ENCODE assay signal across 22 cellular contexts in the genomic region with DNA sequence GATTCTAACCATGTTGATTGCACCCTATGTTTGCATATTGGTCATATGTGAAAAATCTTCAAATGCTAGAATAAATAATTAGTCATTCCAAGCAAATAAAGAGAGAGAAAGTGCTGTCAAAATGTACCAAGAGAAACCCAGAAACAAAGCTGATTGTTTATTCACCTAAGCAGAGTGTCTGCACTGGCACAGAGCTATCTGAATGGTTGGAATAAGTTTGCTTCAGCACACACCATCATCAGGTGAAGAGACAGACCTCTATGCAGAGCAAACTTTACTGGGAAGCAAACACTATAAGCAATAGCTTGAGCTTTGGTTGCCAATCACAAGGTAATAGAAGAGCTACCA. TPM values are rescaled to one million over a fixed set of nuclear protein-coding genes. Genes with fewer than 3 reads are reported as not detected.
DNase-seq lines count a peak whose midpoint lies in the region; ATAC-seq, FAIRE-seq and TF ChIP-seq lines count a peak whose summit lies in the region.
"Had no signal": no experiment of that assay in that cellular context is flagged by ENCODE, and none has a peak within 500 bp of the region (broad histone marks: within the 10 kb centered on the region; RNA-seq: fewer than 3 reads in every experiment).

No MANE protein-coding gene starts in this region.

- ATAC-seq in HepG2 (peak; percentile 87), GM19463 (IDR thresholded peaks at IDR 0.05; ENCODE audit: unreplicated experiment) (no peak)
- ATAC-seq: Right ventricle myocardium inferior had no signal

- intact Hi-C loops in HepG2 (cut with micrococcal nuclease; ENCODE audit: unreplicated experiment) = loop anchor here (2.0 kb wide), 1 partner anchor 157 kb away; no protein-coding TSS in a partner anchor
- intact Hi-C loops in posterior vena cava (cut with DNase I) = no loop called here

- H3K4me1 ChIP-seq in HUES48 (ENCODE audit: control insufficient read depth, insufficient read depth, low read length) (no peaks in the 10 kb centered on the region), HepG2 (ENCODE audit: insufficient read depth, low read length) (peaks cover 74% of the 10 kb centered on the region)

- DNase-seq in bronchial epithelial cell (ENCODE audit: low read depth) (peak; percentile 87), HepG2 (ENCODE audit: low spot score) (peak; percentile 75), HUDEP-2 (lab: John Stamatoyannopoulos, UW; ENCODE audit: unreplicated experiment in 76 of 76) (no peak), posterior vena cava (ENCODE audit: low spot score) (no peak), KG1 (lab: John Stamatoyannopoulos, UW) (no peak)
- DNase-seq: C1 segment of cervical spinal cord, DMS79 treated with DMSO at 0.1 percent for 48 hours, IMR-90, NCI-H1436 treated with DMSO at 0.1 percent for 48 hours, NCI-H2081 treated with DMSO at 0.1 percent for 48 hours, NCI-H2227 treated with DMSO at 0.1 percent for 48 hours, NCI-H69 had no signal

- TF ChIP-seq CTCF in 22Rv1 (IDR thresholded peaks at IDR 0.05) (no peak), bronchial epithelial cell (IDR thresholded peaks at IDR 0.05; ENCODE audit: insufficient read depth, low read length, severe bottlenecking) (no peak), HepG2 (CRISPR knock-in tag; IDR thresholded peaks at IDR 0.05) (no peak)

- FAIRE-seq in bronchial epithelial cell (lab: Jason Lieb, UNC) (no peak), HepG2 (lab: Jason Lieb, UNC) (peak; percentile 43)
- FAIRE-seq: G401.6, GM12891, GM19239, H1 had no signal

- in situ Hi-C loops in HepG2 (cut with HindIII; ENCODE audit: extremely low pct_ligation_motif_present, low pct_unique_long_range_greater_than_20kb) = no loop called here

- no peak overlapping the region for H3K9ac ChIP-seq in HUES48 (ENCODE audit: low read depth, low read length)
- H3K9ac ChIP-seq in HepG2 (ENCODE audit: insufficient read depth, low read depth, low read length) = peak overlapping the region; percentile 71

- H3K79me2 ChIP-seq in HepG2 (ENCODE audit: insufficient read depth, low read length) = no peaks in the 10 kb centered on the region

- no peaks in the 10 kb centered on the region for H4K20me1 ChIP-seq in HepG2 (ENCODE audit: insufficient read depth, low read length)

- H3K27ac ChIP-seq in 22Rv1 = peak overlapping the region; percentile 89
- peak overlapping the region; percentile 0 for H3K27ac ChIP-seq in HUES48 (ENCODE audit: low read depth, low read length)
- H3K27ac ChIP-seq in HepG2 (ENCODE audit: extremely low read length, insufficient read depth, low read length) = peak overlapping the region; percentile 93
- H3K27ac ChIP-seq: SK-N-MC had no signal

- H3K4me2 ChIP-seq in HepG2 (ENCODE audit: low read depth, low read length) = peak overlapping the region; percentile 64

- POLR2A ChIA-PET in HepG2 (lab: Yijun Ruan, JAX) = interaction anchor here (1.0 to 2.5 kb wide), 13 partner anchors 9 to 301 kb away, joined by 3 to 49 read pairs (median 4); no protein-coding TSS in a partner anchor

- no peaks in the 10 kb centered on the region for H3K36me3 ChIP-seq in HUES48 (ENCODE audit: control insufficient read depth, insufficient read depth, low read length)
- no peaks in the 10 kb centered on the region for H3K36me3 ChIP-seq in bronchial epithelial cell (ENCODE audit: control insufficient read depth, insufficient read depth, low read length)
- H3K36me3 ChIP-seq in HepG2 (replicated peaks in 1 of 2; ENCODE audit: control insufficient read depth in 1 of 2, insufficient read depth in 2 of 2, low read length in 2 of 2) = no peaks in the 10 kb centered on the region

- BruUV-seq in HepG2 (replicated peaks; lab: Mats Ljungman, UMichigan) = no TSS peak

- no peak for TF ChIP-seq POLR2A in HepG2 (IDR thresholded peaks at IDR 0.05; ENCODE audit: insufficient read depth in 1 of 2, low read depth in 2 of 2, low read length in 2 of 2)

- no peak for TF ChIP-seq RAD21 in HepG2 (CRISPR knock-in tag; IDR thresholded peaks at IDR 0.05)

- no peak overlapping the region for H2AFZ ChIP-seq in HepG2 (ENCODE audit: low read length)

- H3K9me3 ChIP-seq in HUES48 (ENCODE audit: control insufficient read depth, insufficient read depth, low read length) = no peaks in the 10 kb centered on the region
- H3K9me3 ChIP-seq in HepG2 (ENCODE audit: low read length) = no peaks in the 10 kb centered on the region

- TF ChIP-seq EP300 in HepG2 (IDR thresholded peaks at IDR 0.05; ENCODE audit: low read depth in 2 of 2, low read length in 2 of 2) = peak in 1 of 2 experiments; percentile 42; a peak in 1 of 4 replicates
- no peak for TF ChIP-seq EP300 in HepG2 (CRISPR knock-in tag; IDR thresholded peaks at IDR 0.05; ENCODE audit: borderline replicate concordance)

- H3K27me3 ChIP-seq in HUES48 (ENCODE audit: control insufficient read depth, insufficient read depth, low read length) = no peaks in the 10 kb centered on the region
- no peaks in the 10 kb centered on the region for H3K27me3 ChIP-seq in bronchial epithelial cell (ENCODE audit: control insufficient read depth, insufficient read depth, low read length)
- H3K27me3 ChIP-seq in HepG2 (ENCODE audit: control insufficient read depth in 1 of 2, insufficient read depth in 2 of 2, low read length in 2 of 2) = no peaks in the 10 kb centered on the region

- H3K4me3 ChIP-seq in HUES48 (ENCODE audit: low read depth, low read length) (no peak overlapping the region), bronchial epithelial cell (ENCODE audit: low read depth, low read length) (no peak overlapping the region), HepG2 (replicated peaks in 1 of 3; ENCODE audit: insufficient read depth in 1 of 3, low read depth in 2 of 3, low read length in 3 of 3) (peak overlapping the region in 1 of 3 experiments; percentile 27; a peak in 1 of 6 replicates)
- H3K4me3 ChIP-seq: SK-N-MC had no signal

- CTCF ChIA-PET in HepG2 (lab: Yijun Ruan, JAX; ENCODE audit: low intra/inter-chr PET ratio, low total read pairs) = no interaction called here

TF ChIP-seq in HepG2, 621 proteins besides CTCF, POLR2A, EP300 and RAD21 (continues in another document):
- TF ChIP-seq CCAR2 (optimal IDR thresholded peaks at IDR 0.05; ENCODE audit: low read depth, low read length) (no peak), ARNT2 (CRISPR knock-in tag; IDR thresholded peaks at IDR 0.05; ENCODE audit: low read depth) (no peak), ZNF678 (CRISPR knock-in tag; IDR thresholded peaks at IDR 0.05) (no peak), ZNF790 (CRISPR knock-in tag; IDR thresholded peaks at IDR 0.05; ENCODE audit: borderline replicate concordance) (no peak), ZSCAN30 (CRISPR knock-in tag; IDR thresholded peaks at IDR 0.05) (no peak), ZNF337 (CRISPR knock-in tag; IDR thresholded peaks at IDR 0.05; ENCODE audit: borderline replicate concordance, low read depth) (no peak)

RNA-seq across cellular contexts. Expression of a gene that starts 25.4 kb away (rescaled TPM):
- total RNA-seq in bronchial epithelial cell (under 0.01 TPM in 1 of 2 replicates, not detected in the other), HepG2 (2016; rRNA removed; fragmentation: Illumina TruSeq; extraction: Trizol) (not detected in 2 replicates), posterior vena cava (not detected)
- total RNA-seq in HepG2 (2016; cell fraction: cytosol; rRNA removed; fragmentation: Illumina TruSeq; extraction: Trizol; ENCODE audit: low read depth) = not detected in 2 replicates
- not detected in 2 replicates for total RNA-seq in HepG2 (2016; cell fraction: insoluble cytoplasmic fraction; rRNA removed; fragmentation: Illumina TruSeq; extraction: Trizol)
- not detected in 2 replicates for total RNA-seq in HepG2 (2016; cell fraction: membrane; rRNA removed; fragmentation: Illumina TruSeq; extraction: Trizol)
- total RNA-seq in HepG2 (2016; cell fraction: nucleus; rRNA removed; fragmentation: Illumina TruSeq; extraction: Trizol) = not detected in 2 replicates
- polyA plus RNA-seq in HepG2 (2011; rRNA removed) = 0.04 and 0.07 TPM in 2 replicates
- polyA plus RNA-seq in HepG2 (2011; cell fraction: cytosol; rRNA removed) = 0.01 and 0.03 TPM in 2 replicates
- polyA plus RNA-seq in HepG2 (2011; cell fraction: nucleus; rRNA removed) = 0.03 and 0.05 TPM in 2 replicates
- polyA plus RNA-seq in HepG2 (2012) = 0.19 and 0.29 TPM in 2 replicates
- not detected in 2 replicates for polyA plus RNA-seq in HepG2 (2016; cell fraction: cytosol; fragmentation: Illumina TruSeq; extraction: Trizol; ENCODE audit: low read depth)
- polyA plus RNA-seq in HepG2 (2016; cell fraction: insoluble cytoplasmic fraction; fragmentation: Illumina TruSeq; extraction: Trizol; ENCODE audit: low read depth) = not detected in 2 replicates
- polyA plus RNA-seq in HepG2 (2016; cell fraction: membrane; fragmentation: Illumina TruSeq; extraction: Trizol; ENCODE audit: low read depth) = not detected in 2 replicates
- not detected in 2 replicates for polyA plus RNA-seq in HepG2 (2016; cell fraction: nucleus; fragmentation: Illumina TruSeq; extraction: Trizol; ENCODE audit: insufficient read depth, low read depth)
- polyA minus RNA-seq in HepG2 (2011; rRNA and poly(A)+ RNA removed; ENCODE audit: low replicate concordance) = not detected in 2 replicates
- not detected in 2 replicates for polyA minus RNA-seq in HepG2 (2011; cell fraction: cytosol; rRNA and poly(A)+ RNA removed)
- 0.12 TPM in 1 of 2 replicates, not detected in the other for polyA minus RNA-seq in HepG2 (2011; cell fraction: nucleus; rRNA and poly(A)+ RNA removed)
- total RNA-seq: A172, H1, IMR-90, Right ventricle myocardium inferior had no signal
- polyA plus RNA-seq: H1, IMR-90 had no signal

RNA-seq across cellular contexts. Expression of a gene that starts 45.5 kb away (rescaled TPM):
- total RNA-seq in bronchial epithelial cell (271 and 688 TPM in 2 replicates), HepG2 (2016; rRNA removed; fragmentation: Illumina TruSeq; extraction: Trizol) (not detected in 2 replicates), posterior vena cava (not detected)
- not detected in 2 replicates for total RNA-seq in HepG2 (2016; cell fraction: cytosol; rRNA removed; fragmentation: Illumina TruSeq; extraction: Trizol; ENCODE audit: low read depth)
- not detected in 2 replicates for total RNA-seq in HepG2 (2016; cell fraction: insoluble cytoplasmic fraction; rRNA removed; fragmentation: Illumina TruSeq; extraction: Trizol)
- total RNA-seq in HepG2 (2016; cell fraction: membrane; rRNA removed; fragmentation: Illumina TruSeq; extraction: Trizol) = not detected in 2 replicates
- total RNA-seq in HepG2 (2016; cell fraction: nucleus; rRNA removed; fragmentation: Illumina TruSeq; extraction: Trizol) = not detected in 2 replicates
- polyA plus RNA-seq in HepG2 (2011; rRNA removed) = not detected in 2 replicates
- 0.01 TPM in 1 of 2 replicates, not detected in the other for polyA plus RNA-seq in HepG2 (2011; cell fraction: cytosol; rRNA removed)
- polyA plus RNA-seq in HepG2 (2011; cell fraction: nucleus; rRNA removed) = 0.05 TPM in 1 of 2 replicates, not detected in the other
- polyA plus RNA-seq in HepG2 (2012) = not detected in 2 replicates
- not detected in 2 replicates for polyA plus RNA-seq in HepG2 (2016; cell fraction: cytosol; fragmentation: Illumina TruSeq; extraction: Trizol; ENCODE audit: low read depth)
- polyA plus RNA-seq in HepG2 (2016; cell fraction: insoluble cytoplasmic fraction; fragmentation: Illumina TruSeq; extraction: Trizol; ENCODE audit: low read depth) = not detected in 2 replicates
- not detected in 2 replicates for polyA plus RNA-seq in HepG2 (2016; cell fraction: membrane; fragmentation: Illumina TruSeq; extraction: Trizol; ENCODE audit: low read depth)
- polyA plus RNA-seq in HepG2 (2016; cell fraction: nucleus; fragmentation: Illumina TruSeq; extraction: Trizol; ENCODE audit: insufficient read depth, low read depth) = not detected in 2 replicates
- 0.12 TPM in 1 of 2 replicates, not detected in the other for polyA minus RNA-seq in HepG2 (2011; rRNA and poly(A)+ RNA removed; ENCODE audit: low replicate concordance)
- not detected in 2 replicates for polyA minus RNA-seq in HepG2 (2011; cell fraction: cytosol; rRNA and poly(A)+ RNA removed)
- polyA minus RNA-seq in HepG2 (2011; cell fraction: nucleus; rRNA and poly(A)+ RNA removed) = not detected in 2 replicates
- total RNA-seq: A172, IMR-90, Right ventricle myocardium inferior had no signal
- polyA plus RNA-seq: IMR-90 had no signal

Comparison
In these comparisons a context has a peak if more than half of its experiments do, and no peak if none do; other contexts are left out.
1. H3K27ac ChIP-seq: peak in every context shown above with its lines; median percentile 93 in HepG2; 89 in 22Rv1; 0 in HUES48.
2. DNase-seq: peak in bronchial epithelial cell (single experiment) and HepG2 (single experiment); none in HUDEP-2 (0 of 76), posterior vena cava (single experiment) and KG1 (single experiment).
3. RNA of a gene that starts 45.5 kb away (total RNA-seq): 271 to 688 TPM in bronchial epithelial cell; not detected in HepG2 and not detected in posterior vena cava; every median in the first group is over 100 times any median in the second.